Comparison of ENCODE assay signal across 12 cellular contexts in genomic region chr12:50581226-50582184, GRCh38.
A peak's percentile ranks its signal among the peaks of the same experiment; 100 is the strongest.
DNase-seq lines count a peak whose midpoint lies in the region; ATAC-seq and TF ChIP-seq lines count a peak whose summit lies in the region.
"Had no signal": no experiment of that assay in that cellular context is flagged by ENCODE, and none has a peak within 500 bp of the region (broad histone marks: within the 10 kb centered on the region; RNA-seq: fewer than 3 reads in every experiment).

No MANE protein-coding gene starts in this region.

- TF ChIP-seq CTCF in AG04449 (IDR thresholded peaks at IDR 0.05; ENCODE audit: insufficient read depth, low read length, missing control alignments) (no peak), cardiac fibroblast (IDR thresholded peaks at IDR 0.05; ENCODE audit: low read depth, low read length) (no peak)

- DNase-seq in AG04449 (ENCODE audit: low read depth, low spot score) (peak; percentile 34), HT-29 (ENCODE audit: low spot score) (peak; percentile 45), cardiac fibroblast (ENCODE audit: low read depth in 2 of 2) (peak; percentile 54 to 68), naive B cell (no peak), NCI-H526 (lab: John Stamatoyannopoulos, UW) (no peak), midbrain (lab: John Stamatoyannopoulos, UW) (no peak)
- no peak for DNase-seq in activated CD4-positive, alpha-beta memory T cell treated with anti-CD3 and anti-CD28 coated beads, Interleukin-2, amount 10 ng/mL, durations not matched to agents 7 days and 5 days
- DNase-seq: CD4-positive, alpha-beta memory T cell; immature natural killer cell; SHP77; stimulated activated naive B cell treated with anti-CD40 and anti-IgM and Interleukin-4, amounts not matched to agents 10 μg/mL and 1 μg/mL and 100 μg/mL, for 72 hours had no signal

- H3K27me3 Mint-ChIP-seq in naive B cell, result no peaks in the 10 kb centered on the region
- no peaks in the 10 kb centered on the region for H3K27me3 Mint-ChIP-seq in activated CD4-positive, alpha-beta memory T cell treated with anti-CD3 and anti-CD28 coated beads, Interleukin-2, amount 10 ng/mL, durations not matched to agents 7 days and 5 days
- H3K27me3 Mint-ChIP-seq: CD4-positive, alpha-beta memory T cell; stimulated activated naive B cell treated with anti-CD40 and anti-IgM and Interleukin-4, amounts not matched to agents 10 μg/mL and 1 μg/mL and 100 μg/mL, for 72 hours had no signal

- H3K27ac Mint-ChIP-seq in naive B cell, result peak overlapping the region in 4 of 6 donors; percentile 15 to 65 (median 54)
- no peak overlapping the region for H3K27ac Mint-ChIP-seq in activated CD4-positive, alpha-beta memory T cell treated with anti-CD3 and anti-CD28 coated beads, Interleukin-2, amount 10 ng/mL, durations not matched to agents 7 days and 5 days
- H3K27ac Mint-ChIP-seq: CD4-positive, alpha-beta memory T cell had no signal

- H3K36me3 Mint-ChIP-seq in naive B cell, result no peaks in the 10 kb centered on the region
- no peaks in the 10 kb centered on the region for H3K36me3 Mint-ChIP-seq in activated CD4-positive, alpha-beta memory T cell treated with anti-CD3 and anti-CD28 coated beads, Interleukin-2, amount 10 ng/mL, durations not matched to agents 7 days and 5 days (ENCODE audit: low read depth)
- H3K36me3 Mint-ChIP-seq: CD4-positive, alpha-beta memory T cell; immature natural killer cell had no signal

- ATAC-seq in naive B cell (ENCODE audit: low read depth in 2 of 2) (no peak), GM19452 (IDR thresholded peaks at IDR 0.05; ENCODE audit: unreplicated experiment) (no peak)
- ATAC-seq: stimulated activated naive B cell treated with anti-CD40 and anti-IgM and Interleukin-4, amounts not matched to agents 10 μg/mL and 1 μg/mL and 100 μg/mL, for 72 hours had no signal

- POLR2A ChIA-PET in AG04449 (lab: Yijun Ruan, JAX), result no interaction called here
- POLR2A ChIA-PET in activated CD4-positive, alpha-beta memory T cell treated with anti-CD3 and anti-CD28 coated beads, Interleukin-2, amount 10 ng/mL, durations not matched to agents 7 days and 5 days (lab: Charles Lee), result no interaction called here

- peak overlapping the region in 2 of 8 donors; percentile 8 to 9 for H3K4me3 Mint-ChIP-seq in naive B cell
- H3K4me3 Mint-ChIP-seq in activated CD4-positive, alpha-beta memory T cell treated with anti-CD3 and anti-CD28 coated beads, Interleukin-2, amount 10 ng/mL, durations not matched to agents 7 days and 5 days, result no peak overlapping the region
- H3K4me3 Mint-ChIP-seq: CD4-positive, alpha-beta memory T cell; stimulated activated naive B cell treated with anti-CD40 and anti-IgM and Interleukin-4, amounts not matched to agents 10 μg/mL and 1 μg/mL and 100 μg/mL, for 72 hours had no signal

- CTCF ChIA-PET in AG04449 (lab: Yijun Ruan, JAX), result interaction anchor here (1.1 to 1.8 kb wide), 3 partner anchors 9 to 57 kb away, joined by 3 to 4 read pairs (median 4); no protein-coding TSS in a partner anchor
- CTCF ChIA-PET in activated CD4-positive, alpha-beta memory T cell treated with anti-CD3 and anti-CD28 coated beads, Interleukin-2, amount 10 ng/mL, durations not matched to agents 7 days and 5 days (lab: Charles Lee), result interaction anchor here (0.6 to 1.3 kb wide), 4 partner anchors 9 to 727 kb away, joined by 3 to 4 read pairs (median 3); partner anchors contain the start of gene DIP2B

- H3K9me3 Mint-ChIP-seq in naive B cell, result no peaks in the 10 kb centered on the region
- H3K9me3 Mint-ChIP-seq in activated CD4-positive, alpha-beta memory T cell treated with anti-CD3 and anti-CD28 coated beads, Interleukin-2, amount 10 ng/mL, durations not matched to agents 7 days and 5 days, result no peaks in the 10 kb centered on the region
- H3K9me3 Mint-ChIP-seq: CD4-positive, alpha-beta memory T cell; immature natural killer cell; stimulated activated naive B cell treated with anti-CD40 and anti-IgM and Interleukin-4, amounts not matched to agents 10 μg/mL and 1 μg/mL and 100 μg/mL, for 72 hours had no signal

- H3K4me3 ChIP-seq in AG04449 (ENCODE audit: low read depth, low read length) (no peak overlapping the region), cardiac fibroblast (replicated peaks in 1 of 2; ENCODE audit: low read depth in 2 of 2, low read length in 2 of 2) (no peak overlapping the region)

- peaks cover 20 to 39% (median 24%) of the 10 kb centered on the region in 3 donors for H3K4me1 Mint-ChIP-seq in naive B cell
- peaks cover 3% of the 10 kb centered on the region for H3K4me1 Mint-ChIP-seq in activated CD4-positive, alpha-beta memory T cell treated with anti-CD3 and anti-CD28 coated beads, Interleukin-2, amount 10 ng/mL, durations not matched to agents 7 days and 5 days

Comparison
In these comparisons a context has a peak if more than half of its experiments do, and no peak if none do; other contexts are left out.
1. DNase-seq: peak in AG04449 (single experiment), HT-29 (single experiment) and cardiac fibroblast (2 of 2); none in naive B cell (single experiment), NCI-H526 (0 of 2), activated CD4-positive, alpha-beta memory T cell treated with anti-CD3 and anti-CD28 coated beads, Interleukin-2, amount 10 ng/mL, durations not matched to agents 7 days and 5 days (single experiment) and midbrain (single experiment).